ENCODE assay signal across 1 cellular context in the genomic region with DNA sequence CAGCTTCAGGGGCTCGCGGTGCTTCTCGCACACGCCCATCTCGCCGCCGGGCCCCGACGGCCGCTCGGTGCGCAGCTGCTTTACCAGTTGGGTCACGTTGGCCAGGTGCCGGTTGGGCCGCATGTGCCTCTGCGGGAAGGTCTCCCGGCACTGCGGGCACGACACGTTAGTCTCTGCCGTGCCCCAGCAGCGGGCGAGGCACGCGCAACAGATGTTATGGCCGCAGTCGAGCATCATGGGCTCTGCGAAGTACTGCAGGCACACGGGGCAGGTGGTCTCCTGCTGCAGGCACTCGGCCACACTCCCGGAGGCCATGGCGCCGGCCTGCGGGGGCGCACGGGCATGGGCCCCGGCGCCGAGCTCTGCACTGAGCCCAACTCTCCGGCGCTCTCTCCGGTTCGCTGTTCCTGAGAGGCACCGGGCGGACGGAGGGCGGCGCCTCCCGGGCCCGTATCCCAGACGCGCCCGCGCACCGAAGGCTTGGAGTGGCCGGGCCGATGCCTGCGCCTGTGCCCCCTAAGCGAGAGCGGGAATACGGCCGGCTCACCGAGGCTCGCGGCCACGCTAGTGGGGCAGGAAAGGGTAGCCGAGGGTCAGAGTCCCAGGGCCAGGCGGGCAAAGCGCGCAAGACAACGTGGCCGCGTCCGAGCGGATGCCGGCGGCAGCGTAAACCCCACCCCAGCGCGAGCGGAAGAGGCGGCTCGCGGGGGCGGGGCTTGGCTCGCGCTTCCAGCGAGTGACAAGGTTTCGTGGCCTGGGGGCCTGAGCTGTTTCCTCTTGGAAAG.
A peak's percentile ranks its signal among the peaks of the same experiment; 100 is the strongest.
TF ChIP-seq lines count a peak whose summit lies in the region.

A gene with protein sequence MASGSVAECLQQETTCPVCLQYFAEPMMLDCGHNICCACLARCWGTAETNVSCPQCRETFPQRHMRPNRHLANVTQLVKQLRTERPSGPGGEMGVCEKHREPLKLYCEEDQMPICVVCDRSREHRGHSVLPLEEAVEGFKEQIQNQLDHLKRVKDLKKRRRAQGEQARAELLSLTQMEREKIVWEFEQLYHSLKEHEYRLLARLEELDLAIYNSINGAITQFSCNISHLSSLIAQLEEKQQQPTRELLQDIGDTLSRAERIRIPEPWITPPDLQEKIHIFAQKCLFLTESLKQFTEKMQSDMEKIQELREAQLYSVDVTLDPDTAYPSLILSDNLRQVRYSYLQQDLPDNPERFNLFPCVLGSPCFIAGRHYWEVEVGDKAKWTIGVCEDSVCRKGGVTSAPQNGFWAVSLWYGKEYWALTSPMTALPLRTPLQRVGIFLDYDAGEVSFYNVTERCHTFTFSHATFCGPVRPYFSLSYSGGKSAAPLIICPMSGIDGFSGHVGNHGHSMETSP (minus strand): TSS at position 668 of the 785 bp plus-strand sequence. CDS start 353 bp downstream, at position 315.

TF ChIP-seq in SK-N-SH, 30 proteins besides CTCF, POLR2A, EP300 and RAD21 (continued from another document):
- TF ChIP-seq YY1 (IDR thresholded peaks at IDR 0.05; ENCODE audit: low read depth) (peak; percentile 23; the same call in 1 of the 2 replicates), ZBTB33 (IDR thresholded peaks at IDR 0.05; ENCODE audit: borderline replicate concordance, low read depth) (0 out of 2 replicates have a peak, but pooled peaks have one; percentile 36), POLR2AphosphoS5 (IDR thresholded peaks at IDR 0.05; ENCODE audit: low read depth, low read length) (peak; percentile 85; the same call in 1 of the 2 replicates), MEF2A (IDR thresholded peaks at IDR 0.05; ENCODE audit: borderline replicate concordance, low read depth) (no peak), ELF1 (IDR thresholded peaks at IDR 0.05) (peak; percentile 50; the same call in 1 of the 2 replicates), TAF1 (IDR thresholded peaks at IDR 0.05; ENCODE audit: borderline replicate concordance, low read depth, low read length) (peak; percentile 80), FOXM1 (IDR thresholded peaks at IDR 0.05; ENCODE audit: low read depth) (no peak), CHD2 (IDR thresholded peaks at IDR 0.05; ENCODE audit: low read length, partially characterized antibody) (peak; percentile 56), TEAD4 (IDR thresholded peaks at IDR 0.05; ENCODE audit: borderline replicate concordance, insufficient read depth) (no peak), NFIC (IDR thresholded peaks at IDR 0.05; ENCODE audit: borderline replicate concordance) (peak; percentile 78), FOXJ3 (CRISPR knock-in tag; IDR thresholded peaks at IDR 0.05) (peak; percentile 35; the same call in 1 of the 2 replicates)
- TF ChIP-seq, protein P1, sequence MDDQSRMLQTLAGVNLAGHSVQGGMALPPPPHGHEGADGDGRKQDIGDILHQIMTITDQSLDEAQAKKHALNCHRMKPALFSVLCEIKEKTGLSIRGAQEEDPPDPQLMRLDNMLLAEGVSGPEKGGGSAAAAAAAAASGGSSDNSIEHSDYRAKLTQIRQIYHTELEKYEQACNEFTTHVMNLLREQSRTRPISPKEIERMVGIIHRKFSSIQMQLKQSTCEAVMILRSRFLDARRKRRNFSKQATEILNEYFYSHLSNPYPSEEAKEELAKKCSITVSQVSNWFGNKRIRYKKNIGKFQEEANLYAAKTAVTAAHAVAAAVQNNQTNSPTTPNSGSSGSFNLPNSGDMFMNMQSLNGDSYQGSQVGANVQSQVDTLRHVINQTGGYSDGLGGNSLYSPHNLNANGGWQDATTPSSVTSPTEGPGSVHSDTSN (IDR thresholded peaks at IDR 0.05): peak; percentile 45; the same call in 1 of the 2 replicates
